In the genomic region with DNA sequence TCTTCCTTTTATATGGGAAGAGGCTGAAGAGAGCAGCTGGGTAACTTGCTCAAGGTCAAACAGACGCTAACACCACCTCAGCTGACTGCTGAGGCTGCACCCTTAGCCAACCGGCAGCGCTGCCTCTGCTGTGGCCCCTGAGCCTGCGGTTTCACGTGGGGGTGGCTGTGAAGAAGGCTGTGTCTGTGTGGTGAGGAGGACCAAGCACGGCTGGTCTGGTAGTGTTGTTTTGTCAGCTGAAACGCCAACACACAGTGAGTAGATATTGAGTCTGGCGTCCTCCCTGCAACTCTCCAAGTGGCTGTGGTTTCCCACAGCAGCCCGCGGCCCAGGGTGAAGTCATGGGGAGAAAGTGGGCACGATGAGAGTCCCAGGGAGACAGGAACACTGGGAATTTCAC, we compare ENCODE assay signal across 17 cellular contexts.
A peak's percentile ranks its signal among the peaks of the same experiment; 100 is the strongest.
DNase-seq lines count a peak whose midpoint lies in the region; ATAC-seq and TF ChIP-seq lines count a peak whose summit lies in the region.
"Had no signal": no experiment of that assay in that cellular context is flagged by ENCODE, and none has a peak within 500 bp of the region (broad histone marks: within the 10 kb centered on the region; RNA-seq: fewer than 3 reads in every experiment).

No MANE protein-coding gene starts in this region.

- H3K27ac ChIP-seq in DND-41 (ENCODE audit: low read length) (no peak overlapping the region), MM.1S (ENCODE audit: low read length) (peak overlapping the region; percentile 49; the same call in 1 of the 2 replicates)
- H3K27ac ChIP-seq in naive thymus-derived CD4-positive, alpha-beta T cell (ENCODE audit: low read depth, low read length), result no peak overlapping the region
- H3K27ac ChIP-seq: dorsolateral prefrontal cortex, VCaP had no signal

- peaks cover 3 to 8% of the 10 kb centered on the region in 2 donors for H3K27me3 Mint-ChIP-seq in T-cell
- H3K27me3 Mint-ChIP-seq in naive thymus-derived CD4-positive, alpha-beta T cell, result peaks cover 0 to 10% (median 0%) of the 10 kb centered on the region in 5 donors
- H3K27me3 Mint-ChIP-seq in activated CD4-positive, alpha-beta memory T cell treated with anti-CD3 and anti-CD28 coated beads for 36 hours, result peaks cover 1% of the 10 kb centered on the region

- H3K9me3 Mint-ChIP-seq in T-cell, result peaks cover 0 to 5% (median 5%) of the 10 kb centered on the region in 3 donors
- H3K9me3 Mint-ChIP-seq in naive thymus-derived CD4-positive, alpha-beta T cell, result peaks cover 0 to 14% (median 6%) of the 10 kb centered on the region in 11 donors
- H3K9me3 Mint-ChIP-seq in activated CD4-positive, alpha-beta memory T cell treated with anti-CD3 and anti-CD28 coated beads for 36 hours, result peaks cover 7% of the 10 kb centered on the region

- H3K4me3 Mint-ChIP-seq in T-cell, result no peak overlapping the region
- H3K4me3 Mint-ChIP-seq in naive thymus-derived CD4-positive, alpha-beta T cell, result no peak overlapping the region
- H3K4me3 Mint-ChIP-seq in activated CD4-positive, alpha-beta memory T cell treated with anti-CD3 and anti-CD28 coated beads for 36 hours, result no peak overlapping the region
- H3K4me3 Mint-ChIP-seq: activated naive CD8-positive, alpha-beta T cell treated with anti-CD3 and anti-CD28 coated beads, Interleukin-2, amount 50 U/mL, for 24 hours; activated T-helper 1 cell treated with anti-CD3 and anti-CD28 coated beads, Interleukin-12 subunit alpha, Interleukin-12 subunit beta, Interleukin-2, Interleukin-4 antibody, amounts not matched to agents 30 ng/mL and 10 ng/mL and 1 ng/mL, durations not matched to agents 14 hours and 24 hours and 36 hours; H9 had no signal

- DNase-seq in DND-41 (peak; percentile 24), MM.1S (peak; percentile 89), T-cell (peak in 24 of 34 experiments; percentile 4 to 63 (median 19)), head of caudate nucleus (no peak), lower leg skin (ENCODE audit: low spot score in 2 of 2) (no peak)
- DNase-seq in naive thymus-derived CD4-positive, alpha-beta T cell, result no peak
- no peak for DNase-seq in activated CD4-positive, alpha-beta memory T cell treated with anti-CD3 and anti-CD28 coated beads for 36 hours
- DNase-seq in activated naive CD4-positive, alpha-beta T cell (lab: John Stamatoyannopoulos, UW), result no peak
- DNase-seq: activated naive CD8-positive, alpha-beta T cell treated with anti-CD3 and anti-CD28 coated beads, Interleukin-2, amount 50 U/mL, for 24 hours; H9; NCI-H1105 treated with DMSO at 0.1 percent for 48 hours; NCI-H2171; NCI-H82; right cardiac atrium had no signal

- H3K79me2 ChIP-seq in DND-41 (ENCODE audit: insufficient read depth, low read length), result no peaks in the 10 kb centered on the region
- H3K79me2 ChIP-seq in MM.1S (ENCODE audit: low read length), result no peaks in the 10 kb centered on the region

- CTCF ChIA-PET in T-cell (lab: Charles Lee), result no interaction called here
- CTCF ChIA-PET in naive thymus-derived CD4-positive, alpha-beta T cell (lab: Charles Lee), result interaction anchor here (0.6 kb wide), 1 partner anchor 271 kb away, joined by 3 read pairs; no protein-coding TSS in a partner anchor
- CTCF ChIA-PET in activated CD4-positive, alpha-beta memory T cell treated with anti-CD3 and anti-CD28 coated beads for 36 hours (lab: Charles Lee), result no interaction called here

- no peaks in the 10 kb centered on the region for H3K9me2 ChIP-seq in MM.1S (replicated peaks; ENCODE audit: insufficient read depth, low read length)

- H3K27me3 ChIP-seq in DND-41 (ENCODE audit: insufficient read depth, low read length, poor library complexity), result no peaks in the 10 kb centered on the region
- H3K27me3 ChIP-seq in MM.1S (replicated peaks; ENCODE audit: insufficient read depth, low read length), result no peaks in the 10 kb centered on the region
- H3K27me3 ChIP-seq in naive thymus-derived CD4-positive, alpha-beta T cell (ENCODE audit: control insufficient read depth in 2 of 2, insufficient read depth in 2 of 2, low read length in 2 of 2), result no peaks in the 10 kb centered on the region
- H3K27me3 ChIP-seq: dorsolateral prefrontal cortex had no signal

- H2AFZ ChIP-seq in DND-41 (ENCODE audit: low read depth, low read length) (no peak overlapping the region), MM.1S (ENCODE audit: low read length) (peak overlapping the region; percentile 25)

- intact Hi-C loops in naive thymus-derived CD4-positive, alpha-beta T cell (cut with micrococcal nuclease), result no loop called here
- intact Hi-C loops in activated CD4-positive, alpha-beta memory T cell treated with anti-CD3 and anti-CD28 coated beads for 36 hours (cut with micrococcal nuclease), result no loop called here
- intact Hi-C loops in head of caudate nucleus (cut with DNase I), result no loop called here
- intact Hi-C loops in lower leg skin (cut with DNase I; ENCODE audit: low total_unique reads), result no loop called here

- no peaks in the 10 kb centered on the region for H3F3A ChIP-seq in MM.1S (ENCODE audit: insufficient read depth, low read length)

- no peaks in the 10 kb centered on the region for H3K36me3 Mint-ChIP-seq in T-cell
- H3K36me3 Mint-ChIP-seq in naive thymus-derived CD4-positive, alpha-beta T cell, result peaks cover 0 to 11% (median 0%) of the 10 kb centered on the region in 5 donors
- H3K36me3 Mint-ChIP-seq in activated CD4-positive, alpha-beta memory T cell treated with anti-CD3 and anti-CD28 coated beads for 36 hours, result no peaks in the 10 kb centered on the region

- H3K4me1 Mint-ChIP-seq in T-cell, result peaks cover 0 to 4% (median 2%) of the 10 kb centered on the region in 3 donors
- peaks cover 0 to 2% (median 0%) of the 10 kb centered on the region in 7 donors for H3K4me1 Mint-ChIP-seq in naive thymus-derived CD4-positive, alpha-beta T cell
- no peaks in the 10 kb centered on the region for H3K4me1 Mint-ChIP-seq in activated CD4-positive, alpha-beta memory T cell treated with anti-CD3 and anti-CD28 coated beads for 36 hours (ENCODE audit: low read depth)

- no peaks in the 10 kb centered on the region for H3K36me3 ChIP-seq in DND-41 (ENCODE audit: insufficient read depth, low read length)
- no peaks in the 10 kb centered on the region for H3K36me3 ChIP-seq in MM.1S (replicated peaks; ENCODE audit: insufficient read depth, low read length)
- no peaks in the 10 kb centered on the region for H3K36me3 ChIP-seq in naive thymus-derived CD4-positive, alpha-beta T cell (ENCODE audit: control insufficient read depth in 2 of 3, insufficient read depth in 3 of 3, low read length in 3 of 3)

- peak overlapping the region; percentile 17 to 79 for H3K27ac Mint-ChIP-seq in T-cell
- H3K27ac Mint-ChIP-seq in naive thymus-derived CD4-positive, alpha-beta T cell, result no peak overlapping the region
- no peak overlapping the region for H3K27ac Mint-ChIP-seq in activated CD4-positive, alpha-beta memory T cell treated with anti-CD3 and anti-CD28 coated beads for 36 hours
- H3K27ac Mint-ChIP-seq: activated naive CD8-positive, alpha-beta T cell treated with anti-CD3 and anti-CD28 coated beads, Interleukin-2, amount 50 U/mL, for 24 hours; activated T-helper 1 cell treated with anti-CD3 and anti-CD28 coated beads, Interleukin-12 subunit alpha, Interleukin-12 subunit beta, Interleukin-2, Interleukin-4 antibody, amounts not matched to agents 30 ng/mL and 10 ng/mL and 1 ng/mL, durations not matched to agents 14 hours and 24 hours and 36 hours had no signal

- POLR2A ChIA-PET in T-cell (lab: Charles Lee), result no interaction called here
- POLR2A ChIA-PET in naive thymus-derived CD4-positive, alpha-beta T cell (lab: Charles Lee), result no interaction called here
- POLR2A ChIA-PET in activated CD4-positive, alpha-beta memory T cell treated with anti-CD3 and anti-CD28 coated beads for 36 hours (lab: Charles Lee), result no interaction called here

- peak; percentile 67 for ATAC-seq in DND-41 (ENCODE audit: insufficient read depth, low read depth)
- ATAC-seq in T-cell (replicated peaks in 1 of 4), result peak in 1 of 4 experiments; percentile 67
- peak; percentile 79 for ATAC-seq in naive thymus-derived CD4-positive, alpha-beta T cell
- ATAC-seq: activated naive CD8-positive, alpha-beta T cell treated with anti-CD3 and anti-CD28 coated beads, Interleukin-2, amount 50 U/mL, for 24 hours; right cardiac atrium had no signal

- 83 to 85% methylated on average over 11 of the region's 11 CpGs for WGBS in lower leg skin, 2 donors

- no peak overlapping the region for H3K9ac ChIP-seq in DND-41 (ENCODE audit: low read depth, low read length)
- peak overlapping the region; percentile 15; the same call in 1 of the 2 replicates for H3K9ac ChIP-seq in MM.1S (ENCODE audit: low read length)

- no peak for TF ChIP-seq POLR2A in lower leg skin (IDR thresholded peaks at IDR 0.05)

- H4K20me1 ChIP-seq in DND-41 (ENCODE audit: insufficient read depth, low read length), result no peaks in the 10 kb centered on the region
- no peaks in the 10 kb centered on the region for H4K20me1 ChIP-seq in MM.1S (ENCODE audit: insufficient read depth, low read length)

- H3K4me1 ChIP-seq in DND-41 (ENCODE audit: insufficient read depth, low read length) (no peaks in the 10 kb centered on the region), MM.1S (ENCODE audit: low read length) (peaks cover 16% of the 10 kb centered on the region)
- H3K4me1 ChIP-seq in naive thymus-derived CD4-positive, alpha-beta T cell (ENCODE audit: control insufficient read depth in 2 of 2, insufficient read depth in 2 of 2, low read length in 2 of 2), result peaks cover 0 to 14% of the 10 kb centered on the region in 2 donors

- H3K4me2 ChIP-seq in DND-41 (ENCODE audit: insufficient read depth, low read length) (no peak overlapping the region), MM.1S (ENCODE audit: low read depth, low read length) (peak overlapping the region; percentile 53; the same call in 1 of the 2 replicates)

- peaks cover 3% of the 10 kb centered on the region for H3K9me3 ChIP-seq in DND-41 (ENCODE audit: insufficient read depth, low read length, severe bottlenecking)
- H3K9me3 ChIP-seq in MM.1S (replicated peaks; ENCODE audit: insufficient read depth, low read length), result no peaks in the 10 kb centered on the region
- H3K9me3 ChIP-seq in naive thymus-derived CD4-positive, alpha-beta T cell (ENCODE audit: control insufficient read depth in 2 of 3, low read length in 3 of 3), result no peaks in the 10 kb centered on the region

- TF ChIP-seq CTCF in DND-41 (IDR thresholded peaks at IDR 0.05; ENCODE audit: borderline replicate concordance, extremely low read depth, low read length, poor library complexity, severe bottlenecking) (no peak), MM.1S (IDR thresholded peaks at IDR 0.05; ENCODE audit: low read length) (no peak), lower leg skin (IDR thresholded peaks at IDR 0.05) (no peak)

- H3K4me3 ChIP-seq in DND-41 (ENCODE audit: low read depth in 1 of 2, low read length in 2 of 2) (no peak overlapping the region), MM.1S (ENCODE audit: low read length) (0 out of 2 replicates have a peak overlapping the region, but pooled peaks have one; percentile 6), lower leg skin (ENCODE audit: low read depth, poor library complexity, severe bottlenecking) (no peak overlapping the region)
- H3K4me3 ChIP-seq in naive thymus-derived CD4-positive, alpha-beta T cell (ENCODE audit: low read length), result no peak overlapping the region
- H3K4me3 ChIP-seq: dorsolateral prefrontal cortex had no signal

Comparison
In these comparisons a context has a peak if more than half of its experiments do, and no peak if none do; other contexts are left out.
1. DNase-seq: peak in DND-41 (single experiment), MM.1S (single experiment) and T-cell (24 of 34); none in naive thymus-derived CD4-positive, alpha-beta T cell (0 of 9), activated CD4-positive, alpha-beta memory T cell treated with anti-CD3 and anti-CD28 coated beads for 36 hours (single experiment), head of caudate nucleus (0 of 42), lower leg skin (0 of 2) and activated naive CD4-positive, alpha-beta T cell (0 of 4).
2. H3K27ac Mint-ChIP-seq: peak in T-cell (2 of 2); none in naive thymus-derived CD4-positive, alpha-beta T cell (0 of 9) and activated CD4-positive, alpha-beta memory T cell treated with anti-CD3 and anti-CD28 coated beads for 36 hours (single experiment).